Comparison of ENCODE assay signal across 8 cellular contexts in the genomic region with DNA sequence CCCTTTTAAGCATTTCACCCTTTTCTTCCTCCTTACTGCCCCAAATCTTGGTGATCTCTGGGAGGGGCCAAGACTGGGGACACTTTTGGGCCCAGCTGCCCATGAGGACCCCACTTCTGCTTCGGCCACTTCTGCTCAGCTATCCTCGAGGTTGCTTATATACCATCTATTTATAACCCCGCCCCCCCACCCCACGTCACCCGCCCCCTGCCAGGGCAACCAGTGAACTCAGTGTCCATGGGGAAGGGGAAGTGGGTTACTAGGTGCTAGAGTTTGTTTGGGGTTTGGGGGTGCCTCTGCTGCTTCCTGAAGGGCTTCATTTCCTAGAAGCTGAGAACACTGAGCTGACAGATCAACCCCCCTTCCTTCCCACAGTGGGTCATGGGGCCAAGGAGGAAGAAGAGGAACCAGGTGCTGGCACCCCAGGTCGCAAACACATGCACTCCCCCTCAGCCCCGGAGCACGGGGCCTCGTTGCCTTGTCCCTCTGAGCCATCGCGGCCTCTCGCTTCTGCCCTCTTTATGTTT. TPM values are rescaled to one million over a fixed set of nuclear protein-coding genes. Genes with fewer than 3 reads are reported as not detected.
A peak's percentile ranks its signal among the peaks of the same experiment; 100 is the strongest.
DNase-seq lines count a peak whose midpoint lies in the region; ATAC-seq, FAIRE-seq and TF ChIP-seq lines count a peak whose summit lies in the region.

No MANE protein-coding gene starts in this region.

- no peak for FAIRE-seq in H54 (lab: Jason Lieb, UNC)

- H3K27me3 Mint-ChIP-seq in HFFc6 (ENCODE audit: insufficient read depth): peaks cover 5% of the 10 kb centered on the region
- no peaks in the 10 kb centered on the region for H3K27me3 Mint-ChIP-seq in effector memory CD8-positive, alpha-beta T cell

- DNase-seq in HFFc6 (no peak), H54 (ENCODE audit: insufficient read length, low spot score) (no peak), LoVo (ENCODE audit: low spot score) (no peak), WERI-Rb-1 (no peak)
- DNase-seq in activated CD4-positive, CD25-positive, alpha-beta regulatory T cell treated with anti-CD3 and anti-CD28 coated beads, Interleukin-2, amount 50 U/mL, for 16 hours (ENCODE audit: low read depth, low spot score): peak; percentile 57
- DNase-seq in effector memory CD8-positive, alpha-beta T cell: peak; percentile 81 to 85 (median 81)

- H3K4me3 Mint-ChIP-seq in HFFc6: no peak overlapping the region
- peak overlapping the region; percentile 77 to 79 for H3K4me3 Mint-ChIP-seq in effector memory CD8-positive, alpha-beta T cell

- H3K4me1 ChIP-seq in skeletal muscle tissue (ENCODE audit: control insufficient read depth in 3 of 3, insufficient read depth in 3 of 3, low read length in 3 of 3): peaks cover 16 to 26% (median 20%) of the 10 kb centered on the region in 3 donors

- peak overlapping the region; percentile 44; the same call in 1 of the 2 replicates for H3K27ac Mint-ChIP-seq in HFFc6
- H3K27ac Mint-ChIP-seq in effector memory CD8-positive, alpha-beta T cell: peak overlapping the region; percentile 98 to 100

- peak; percentile 88 for ATAC-seq in effector memory CD8-positive, alpha-beta T cell (replicated peaks)
- ATAC-seq in HG03571 (IDR thresholded peaks at IDR 0.05; ENCODE audit: unreplicated experiment): no peak

- no peaks in the 10 kb centered on the region for H3K27me3 ChIP-seq in skeletal muscle tissue (ENCODE audit: control insufficient read depth in 3 of 3, insufficient read depth in 3 of 3, low read length in 3 of 3)
- H3K27me3 ChIP-seq in WERI-Rb-1 (ENCODE audit: insufficient read depth, low read depth, severe bottlenecking): no peaks in the 10 kb centered on the region

- H3K9me3 Mint-ChIP-seq in HFFc6: no peaks in the 10 kb centered on the region
- H3K9me3 Mint-ChIP-seq in effector memory CD8-positive, alpha-beta T cell: no peaks in the 10 kb centered on the region

- H3K9me3 ChIP-seq in skeletal muscle tissue (ENCODE audit: control insufficient read depth in 3 of 3, low read length in 3 of 3) (no peaks in the 10 kb centered on the region), WERI-Rb-1 (ENCODE audit: severe bottlenecking) (no peaks in the 10 kb centered on the region)

- no peaks in the 10 kb centered on the region for H3K36me3 ChIP-seq in skeletal muscle tissue (ENCODE audit: control insufficient read depth in 3 of 3, insufficient read depth in 3 of 3, low read length in 3 of 3)
- no peaks in the 10 kb centered on the region for H3K36me3 ChIP-seq in WERI-Rb-1

- H3K9ac ChIP-seq in skeletal muscle tissue (ENCODE audit: low read depth in 1 of 3, low read length in 3 of 3): peak overlapping the region; percentile 84 to 89 (median 87)

- H3K4me3 ChIP-seq in skeletal muscle tissue (ENCODE audit: low read length in 3 of 3) (peak overlapping the region; percentile 38 to 67 (median 62)), WERI-Rb-1 (ENCODE audit: low read depth, low read length) (no peak overlapping the region)

- H3K27ac ChIP-seq in skeletal muscle tissue (ENCODE audit: low read depth, low read length) (peak overlapping the region; percentile 94), WERI-Rb-1 (no peak overlapping the region)

- no peak for TF ChIP-seq CTCF in HFFc6 (IDR thresholded peaks at IDR 0.05)
- no peak for TF ChIP-seq CTCF in WERI-Rb-1 (IDR thresholded peaks at IDR 0.05; ENCODE audit: low read depth, low read length)

- H3K36me3 Mint-ChIP-seq in HFFc6 (ENCODE audit: low read depth): no peaks in the 10 kb centered on the region
- H3K36me3 Mint-ChIP-seq in effector memory CD8-positive, alpha-beta T cell (ENCODE audit: insufficient read depth): peaks cover 43% of the 10 kb centered on the region

- H3K4me1 Mint-ChIP-seq in HFFc6 (ENCODE audit: low read depth): peaks cover 20% of the 10 kb centered on the region
- peaks cover 38 to 49% of the 10 kb centered on the region in 2 donors for H3K4me1 Mint-ChIP-seq in effector memory CD8-positive, alpha-beta T cell (ENCODE audit: low read depth in 2 of 2)

- TF ChIP-seq POLR2A in H54 (IDR thresholded peaks at IDR 0.05; ENCODE audit: low read depth, low read length): no peak

RNA-seq across cellular contexts. Expression of a gene that starts 6.1 kb away (rescaled TPM):
- 10 to 100 TPM; 79.7 to 91.9 (median 85.4) TPM for total RNA-seq in HFFc6 (2021; fragmentation: NEBNext Ultra II Directional; extraction: Animal tissue kit (Norgen Biotek cat#: 25700))
- total RNA-seq in skeletal muscle tissue: 32.4 TPM

RNA-seq across cellular contexts. Expression of a gene that starts 44.0 kb away (rescaled TPM):
- 10 to 100 TPM; 52.5 to 82.7 (median 78.0) TPM for total RNA-seq in HFFc6 (2021; fragmentation: NEBNext Ultra II Directional; extraction: Animal tissue kit (Norgen Biotek cat#: 25700))
- total RNA-seq in skeletal muscle tissue: 24.5 TPM

RNA-seq across cellular contexts. Expression of a gene that starts 58.0 kb away (rescaled TPM):
- 100 to 1,000 TPM; 132 to 173 (median 149) TPM for total RNA-seq in HFFc6 (2021; fragmentation: NEBNext Ultra II Directional; extraction: Animal tissue kit (Norgen Biotek cat#: 25700))
- 57.9 TPM for total RNA-seq in skeletal muscle tissue

Comparison
In these comparisons a context has a peak if more than half of its experiments do, and no peak if none do; other contexts are left out.
1. DNase-seq: peak in activated CD4-positive, CD25-positive, alpha-beta regulatory T cell treated with anti-CD3 and anti-CD28 coated beads, Interleukin-2, amount 50 U/mL, for 16 hours (single experiment) and effector memory CD8-positive, alpha-beta T cell (3 of 3); none in HFFc6 (single experiment), H54 (single experiment), LoVo (single experiment) and WERI-Rb-1 (single experiment).